In the genomic region with DNA sequence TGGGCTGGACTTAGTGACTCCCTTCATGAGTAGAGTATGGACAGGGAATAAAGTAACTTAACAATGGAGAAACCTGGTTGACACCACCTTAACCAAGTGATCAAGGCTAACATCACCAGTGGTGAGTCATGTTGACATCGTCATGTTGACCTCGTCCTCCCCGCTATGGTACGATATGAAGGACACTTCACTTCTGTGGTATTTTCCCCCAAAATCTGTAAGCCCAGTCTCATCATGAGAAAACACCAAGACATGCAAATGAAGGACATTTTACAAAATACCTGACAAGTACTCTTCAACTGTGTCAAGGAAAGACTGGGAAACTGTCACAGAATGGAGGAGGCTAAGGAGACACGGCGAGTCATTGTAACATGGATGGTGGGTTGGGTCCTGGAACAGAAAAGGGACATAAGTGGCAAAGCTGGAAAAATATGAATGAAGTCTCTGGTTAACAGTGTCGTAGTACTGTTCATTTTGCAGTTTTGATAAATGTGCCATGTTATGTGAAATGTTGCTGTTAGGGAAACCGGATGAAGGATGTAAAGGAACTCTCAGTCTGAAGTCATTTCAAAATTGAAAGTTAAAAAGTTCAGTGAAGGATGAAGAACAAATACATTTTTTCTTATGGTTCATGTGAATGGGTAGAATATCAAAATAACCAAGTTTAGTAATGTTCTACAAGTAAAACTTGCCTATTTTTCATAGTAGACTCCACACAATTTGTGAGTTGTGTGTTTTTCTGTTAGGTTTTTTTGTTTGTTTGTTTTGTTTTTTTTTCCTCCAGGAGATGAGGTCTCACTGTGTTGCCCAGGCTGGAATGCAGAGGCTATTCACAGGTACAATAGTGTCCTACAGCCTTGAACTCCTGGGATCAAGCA, we compare ENCODE assay signal across 8 cellular contexts.
DNase-seq lines count a peak whose midpoint lies in the region; ATAC-seq and TF ChIP-seq lines count a peak whose summit lies in the region.

No MANE protein-coding gene starts in this region.

- peaks cover 10% of the 10 kb centered on the region for H3K36me3 Mint-ChIP-seq in activated naive CD4-positive, alpha-beta T cell treated with anti-CD3 and anti-CD28 coated beads, Interleukin-2, amount 50 U/mL, for 24 hours
- H3K36me3 Mint-ChIP-seq in neural progenitor cell: peaks cover 10% of the 10 kb centered on the region

- H3K27me3 ChIP-seq in BLaER1: no peaks in the 10 kb centered on the region
- H3K27me3 ChIP-seq in neural progenitor cell: no peaks in the 10 kb centered on the region

- no peak for DNase-seq in NCI-H446 (lab: John Stamatoyannopoulos, UW)
- no peak for DNase-seq in NCI-H146 (lab: John Stamatoyannopoulos, UW)
- DNase-seq in KG1 (lab: John Stamatoyannopoulos, UW): no peak
- DNase-seq in neural progenitor cell (ENCODE audit: low spot score): no peak

- H3K27ac Mint-ChIP-seq in activated naive CD4-positive, alpha-beta T cell treated with anti-CD3 and anti-CD28 coated beads, Interleukin-2, amount 50 U/mL, for 24 hours: peak overlapping the region; percentile 91
- no peak overlapping the region for H3K27ac Mint-ChIP-seq in neural progenitor cell

- peaks cover 5% of the 10 kb centered on the region for H3F3A ChIP-seq in neural progenitor cell (ENCODE audit: low read depth)

- no peak overlapping the region for H3K9ac ChIP-seq in BLaER1
- H3K9ac ChIP-seq in neural progenitor cell: no peak overlapping the region

- no peak for TF ChIP-seq CTCF in neural progenitor cell (IDR thresholded peaks at IDR 0.05)

- H3K4me2 ChIP-seq in BLaER1: peak overlapping the region; percentile 41
- no peak overlapping the region for H3K4me2 ChIP-seq in neural progenitor cell

- no peaks in the 10 kb centered on the region for H3K9me3 Mint-ChIP-seq in activated naive CD4-positive, alpha-beta T cell treated with anti-CD3 and anti-CD28 coated beads, Interleukin-2, amount 50 U/mL, for 24 hours
- H3K9me3 Mint-ChIP-seq in neural progenitor cell: no peaks in the 10 kb centered on the region

- H4K20me1 ChIP-seq in BLaER1 (peaks cover 47% of the 10 kb centered on the region; the same call in 1 of the 2 replicates), neural progenitor cell (ENCODE audit: low read depth) (peaks cover 29% of the 10 kb centered on the region)

- H3K27me3 Mint-ChIP-seq in activated naive CD4-positive, alpha-beta T cell treated with anti-CD3 and anti-CD28 coated beads, Interleukin-2, amount 50 U/mL, for 24 hours: no peaks in the 10 kb centered on the region
- H3K27me3 Mint-ChIP-seq in neural progenitor cell (ENCODE audit: insufficient read depth, low read depth): no peaks in the 10 kb centered on the region

- peaks cover 70% of the 10 kb centered on the region for H3K4me1 ChIP-seq in BLaER1
- peaks cover 22% of the 10 kb centered on the region for H3K4me1 ChIP-seq in neural progenitor cell

- H3K4me3 ChIP-seq in BLaER1: no peak overlapping the region
- no peak overlapping the region for H3K4me3 ChIP-seq in neural progenitor cell

- peaks cover 28% of the 10 kb centered on the region for H3K36me3 ChIP-seq in BLaER1
- H3K36me3 ChIP-seq in neural progenitor cell: no peaks in the 10 kb centered on the region

- peaks cover 91% of the 10 kb centered on the region for H3K79me2 ChIP-seq in neural progenitor cell (ENCODE audit: low read depth)

- H3K9me3 ChIP-seq in BLaER1: no peaks in the 10 kb centered on the region
- no peaks in the 10 kb centered on the region for H3K9me3 ChIP-seq in neural progenitor cell (ENCODE audit: low read depth)

- ATAC-seq in GM19043 (IDR thresholded peaks at IDR 0.05; ENCODE audit: low read depth, unreplicated experiment) (peak; percentile 74), HG03097 (IDR thresholded peaks at IDR 0.05; ENCODE audit: low FRiP score, unreplicated experiment) (peak; percentile 79)

- peak overlapping the region; percentile 8 for H3K4me3 Mint-ChIP-seq in activated naive CD4-positive, alpha-beta T cell treated with anti-CD3 and anti-CD28 coated beads, Interleukin-2, amount 50 U/mL, for 24 hours
- H3K4me3 Mint-ChIP-seq in neural progenitor cell: no peak overlapping the region

- H2AFZ ChIP-seq in neural progenitor cell (replicated peaks): no peak overlapping the region

- H3K27ac ChIP-seq in BLaER1: no peak overlapping the region
- no peak overlapping the region for H3K27ac ChIP-seq in neural progenitor cell

- peaks cover 67% of the 10 kb centered on the region for H3K4me1 Mint-ChIP-seq in activated naive CD4-positive, alpha-beta T cell treated with anti-CD3 and anti-CD28 coated beads, Interleukin-2, amount 50 U/mL, for 24 hours
- H3K4me1 Mint-ChIP-seq in neural progenitor cell: peaks cover 41% of the 10 kb centered on the region
